ENCODE assay signal across 8 cellular contexts in the genomic region with DNA sequence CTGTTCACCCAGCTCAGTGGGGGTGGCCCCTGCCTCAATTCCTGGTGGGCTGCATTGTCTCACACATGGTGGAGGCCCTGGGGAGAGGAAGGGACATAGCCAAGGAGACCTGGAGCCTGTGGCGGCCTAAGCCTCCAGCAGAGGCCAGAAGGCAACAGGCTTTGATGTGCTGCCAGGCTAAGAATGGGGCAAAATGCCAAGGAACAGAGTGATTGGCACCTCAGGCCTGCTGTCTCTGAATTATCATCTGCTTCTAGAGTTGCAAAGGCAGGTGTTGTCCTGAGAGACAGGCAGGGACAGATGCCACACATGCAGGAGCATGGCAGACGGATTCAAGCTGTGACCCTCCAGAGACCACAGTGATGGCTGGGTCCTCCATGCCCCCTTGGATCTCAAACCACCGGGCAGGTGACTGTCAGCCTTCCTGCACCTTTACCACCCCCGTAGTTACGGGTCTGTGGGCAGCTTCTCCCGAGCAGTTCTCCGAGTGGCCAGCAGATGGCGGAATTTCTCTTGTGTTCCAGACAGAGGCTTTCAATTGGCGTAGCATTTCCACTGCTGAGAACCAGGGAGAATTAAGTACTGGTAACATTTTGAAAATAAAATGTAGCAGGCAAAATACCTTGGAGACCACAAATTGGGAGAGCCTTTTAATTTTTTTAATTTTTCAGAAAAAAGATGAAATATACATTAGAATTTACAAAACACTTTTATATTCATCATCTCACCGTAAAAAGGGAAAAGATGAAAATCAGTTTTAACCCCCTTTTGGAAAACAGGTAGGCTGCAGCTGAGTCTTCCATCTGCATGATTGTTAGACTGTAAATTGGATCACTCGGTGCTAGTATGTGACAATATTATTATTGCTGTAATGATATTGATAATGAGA.
DNase-seq lines count a peak whose midpoint lies in the region; ATAC-seq, FAIRE-seq and TF ChIP-seq lines count a peak whose summit lies in the region.

No MANE protein-coding gene starts in this region.

- no peak for TF ChIP-seq POLR2A in breast epithelium (IDR thresholded peaks at IDR 0.05)

- no peaks in the 10 kb centered on the region for H3K27me3 ChIP-seq in breast epithelium

- no peaks in the 10 kb centered on the region for H3K9me3 ChIP-seq in breast epithelium

- peak; percentile 94 for FAIRE-seq in islet of Langerhans (lab: Jason Lieb, UNC)

- intact Hi-C loops in breast epithelium (cut with DNase I; ENCODE audit: low total_unique reads) = loop anchor here (10.0 kb wide), 1 partner anchor 279 kb away; no protein-coding TSS in a partner anchor

- DNase-seq in NCI-H2171 (lab: John Stamatoyannopoulos, UW) = peak; percentile 88
- DNase-seq in breast epithelium (ENCODE audit: low spot score in 2 of 2) = peak; percentile 86 to 90
- peak; percentile 67 to 88 for DNase-seq in stimulated activated CD4-positive, alpha-beta T cell treated with anti-CD3 and anti-CD28 coated beads, Interleukin-1b, Interleukin-23, amount 100 ng/mL, for 1 hour (ENCODE audit: low read depth in 2 of 2)

- peaks cover 0 to 6% of the 10 kb centered on the region in 2 donors for H3K4me1 ChIP-seq in breast epithelium

- peak; percentile 91 for TF ChIP-seq CTCF in 22Rv1 (IDR thresholded peaks at IDR 0.05)
- peak; percentile 97 for TF ChIP-seq CTCF in VCaP (conservative IDR thresholded peaks at IDR 0.05)
- TF ChIP-seq CTCF in breast epithelium (IDR thresholded peaks at IDR 0.05) = peak; percentile 92 to 98 (median 94)

- H3K27ac ChIP-seq in 22Rv1 (0 out of 2 replicates have a peak overlapping the region, but pooled peaks have one; percentile 7), VCaP (peak overlapping the region; percentile 47), breast epithelium (peak overlapping the region; percentile 39 to 54)

- H3K4me3 ChIP-seq in breast epithelium = no peak overlapping the region

- ATAC-seq in GM18502 (IDR thresholded peaks at IDR 0.05; ENCODE audit: poor library complexity, unreplicated experiment) = peak; percentile 84
- ATAC-seq in HG03039 (IDR thresholded peaks at IDR 0.05; ENCODE audit: unreplicated experiment) = peak; percentile 61

- no peaks in the 10 kb centered on the region for H3K36me3 ChIP-seq in breast epithelium
